ENCODE assay signal across 8 cellular contexts in the genomic region with DNA sequence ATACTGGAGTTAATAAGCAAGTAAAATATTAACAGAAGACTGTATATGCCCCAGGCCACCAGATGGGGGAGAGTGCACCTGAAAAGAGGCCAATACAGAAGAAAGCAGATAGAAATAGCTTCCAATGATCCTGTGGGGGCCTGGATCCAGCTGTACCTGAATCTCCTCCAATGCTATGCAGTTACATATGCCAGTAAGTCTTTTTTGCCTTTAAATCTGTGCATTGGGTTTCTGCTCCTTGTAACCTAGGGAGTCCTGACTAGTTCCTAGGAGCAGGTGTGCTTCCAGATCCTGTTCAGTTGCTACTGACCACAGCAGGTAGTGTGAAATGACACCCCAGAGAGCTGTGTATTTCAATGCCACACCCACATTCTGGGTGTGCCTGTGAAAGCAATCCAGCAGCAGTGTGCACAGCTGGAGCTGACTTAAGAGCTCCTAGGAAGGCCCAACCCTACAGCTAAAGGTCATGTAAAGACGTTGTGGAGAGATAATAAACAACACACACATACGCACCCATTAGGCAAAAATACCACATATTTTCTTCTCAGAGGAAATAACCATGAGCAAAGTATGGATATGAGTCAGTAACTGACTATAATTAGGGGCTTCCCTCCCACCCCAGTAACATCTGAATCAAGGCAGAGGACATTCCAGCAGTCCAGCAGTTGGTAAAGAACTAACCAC.
A peak's percentile ranks its signal among the peaks of the same experiment; 100 is the strongest.
DNase-seq lines count a peak whose midpoint lies in the region; ATAC-seq and TF ChIP-seq lines count a peak whose summit lies in the region.

No MANE protein-coding gene starts in this region.

- no peak overlapping the region for H3K4me3 Mint-ChIP-seq in activated T-cell treated with anti-CD3 and anti-CD28 coated beads, Interleukin-2, amount 50 U/mL, for 4 hours
- peak overlapping the region; percentile 34 for H3K4me3 Mint-ChIP-seq in activated naive CD8-positive, alpha-beta T cell
- H3K4me3 Mint-ChIP-seq in natural killer cell: no peak overlapping the region

- no peak for DNase-seq in activated T-cell treated with anti-CD3 and anti-CD28 coated beads, Interleukin-2, amount 50 U/mL, for 4 hours
- DNase-seq in activated T-cell treated with anti-CD3 and anti-CD28 coated beads for 4 hours: no peak
- peak; percentile 56 for DNase-seq in HT-29 (ENCODE audit: low spot score)
- no peak for DNase-seq in natural killer cell
- DNase-seq in SHP77 (lab: John Stamatoyannopoulos, UW): no peak
- DNase-seq in HuH-7.5 (ENCODE audit: low spot score): no peak

- H3K4me1 Mint-ChIP-seq in activated T-cell treated with anti-CD3 and anti-CD28 coated beads, Interleukin-2, amount 50 U/mL, for 4 hours (ENCODE audit: low read depth): peaks cover 50% of the 10 kb centered on the region
- H3K4me1 Mint-ChIP-seq in activated naive CD8-positive, alpha-beta T cell (ENCODE audit: low read depth): peaks cover 53% of the 10 kb centered on the region
- peaks cover 0 to 7% of the 10 kb centered on the region in 2 donors for H3K4me1 Mint-ChIP-seq in natural killer cell

- intact Hi-C loops in natural killer cell (cut with micrococcal nuclease): no loop called here

- TF ChIP-seq CTCF in natural killer cell (IDR thresholded peaks at IDR 0.05): no peak

- peak overlapping the region; percentile 75 for H3K27ac Mint-ChIP-seq in activated naive CD8-positive, alpha-beta T cell
- no peak overlapping the region for H3K27ac Mint-ChIP-seq in natural killer cell

- H3K9me3 Mint-ChIP-seq in activated T-cell treated with anti-CD3 and anti-CD28 coated beads, Interleukin-2, amount 50 U/mL, for 4 hours: peaks cover 12% of the 10 kb centered on the region
- H3K9me3 Mint-ChIP-seq in activated naive CD8-positive, alpha-beta T cell (ENCODE audit: low read depth): peaks cover 9% of the 10 kb centered on the region
- no peaks in the 10 kb centered on the region for H3K9me3 Mint-ChIP-seq in natural killer cell

- peaks cover 3% of the 10 kb centered on the region for H3K36me3 Mint-ChIP-seq in activated T-cell treated with anti-CD3 and anti-CD28 coated beads, Interleukin-2, amount 50 U/mL, for 4 hours (ENCODE audit: insufficient read depth)
- H3K36me3 Mint-ChIP-seq in activated naive CD8-positive, alpha-beta T cell: peaks cover 7% of the 10 kb centered on the region
- no peaks in the 10 kb centered on the region for H3K36me3 Mint-ChIP-seq in natural killer cell

- H3K27me3 Mint-ChIP-seq in activated T-cell treated with anti-CD3 and anti-CD28 coated beads, Interleukin-2, amount 50 U/mL, for 4 hours (ENCODE audit: low read depth): no peaks in the 10 kb centered on the region
- H3K27me3 Mint-ChIP-seq in activated naive CD8-positive, alpha-beta T cell: no peaks in the 10 kb centered on the region
- peaks cover 2% of the 10 kb centered on the region in 2 donors for H3K27me3 Mint-ChIP-seq in natural killer cell (ENCODE audit: low read depth in 2 of 2)

- peak; percentile 79 to 90 for ATAC-seq in activated T-cell treated with anti-CD3 and anti-CD28 coated beads, Interleukin-2, amount 50 U/mL, for 4 hours
- peak; percentile 84 for ATAC-seq in GM21528 (IDR thresholded peaks at IDR 0.05; ENCODE audit: low FRiP score, unreplicated experiment)
- ATAC-seq in natural killer cell: peak in 2 of 3 donors; percentile 35 to 36
